20 cellular contexts compared by ENCODE assay signal in the genomic region with DNA sequence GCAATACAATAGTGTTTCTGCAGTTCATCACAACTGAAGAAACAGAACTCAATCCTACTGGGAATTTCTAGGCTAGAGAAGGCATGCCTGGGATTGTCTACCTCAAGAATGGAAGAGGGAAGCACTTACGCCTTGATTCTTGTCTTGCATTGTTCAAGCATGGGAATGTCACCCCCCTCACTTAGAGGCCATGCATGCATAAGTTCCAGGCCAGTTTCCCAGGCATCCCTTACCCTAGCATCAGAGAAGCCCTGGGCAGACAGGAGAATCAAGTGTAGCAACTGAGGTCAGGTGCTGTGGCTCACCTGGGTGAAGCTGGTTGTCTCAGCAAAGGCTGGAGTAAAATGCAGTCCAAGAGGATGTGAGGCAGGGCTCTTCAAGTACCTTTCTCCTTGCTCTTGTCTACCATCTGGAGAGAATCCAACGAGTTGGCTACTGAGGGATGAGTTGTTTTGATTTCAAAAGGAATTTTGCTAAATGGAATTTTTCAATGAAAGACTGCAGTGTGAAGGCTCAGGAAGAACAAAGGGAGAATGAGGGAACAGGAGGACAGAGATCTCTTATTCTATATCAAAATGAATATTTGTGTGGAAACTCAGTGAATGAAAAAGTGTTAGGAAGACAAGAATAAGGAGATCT.
DNase-seq lines count a peak whose midpoint lies in the region; TF ChIP-seq lines count a peak whose summit lies in the region.
"Had no signal": no experiment of that assay in that cellular context is flagged by ENCODE, and none has a peak within 500 bp of the region (broad histone marks: within the 10 kb centered on the region; RNA-seq: fewer than 3 reads in every experiment).

No MANE protein-coding gene starts in this region.

- in situ Hi-C loops in mammary epithelial cell (cut with MboI; ENCODE audit: low sequenced_read_pairs in 2 of 2), result no loop called here

- CTCF ChIA-PET in mammary epithelial cell (lab: Charles Lee; ENCODE audit: low non-redundant PET) (no interaction called here), MCF 10A (lab: Yijun Ruan, JAX) (no interaction called here), SK-N-SH (lab: Yijun Ruan, JAX) (interaction anchor here (1.7 kb wide), 1 partner anchor 355 kb away, joined by 3 read pairs; no protein-coding TSS in a partner anchor)
- CTCF ChIA-PET in activated naive CD4-positive, alpha-beta T cell treated with anti-CD3 and anti-CD28 coated beads for 36 hours (lab: Charles Lee), result no interaction called here

- peaks cover 17% of the 10 kb centered on the region for H3K4me1 Mint-ChIP-seq in MCF 10A (ENCODE audit: insufficient read depth, unreplicated experiment)
- H3K4me1 Mint-ChIP-seq in activated naive CD4-positive, alpha-beta T cell treated with anti-CD3 and anti-CD28 coated beads for 36 hours (ENCODE audit: low read depth), result no peaks in the 10 kb centered on the region
- H3K4me1 Mint-ChIP-seq: CD4-positive, alpha-beta memory T cell; IgD-negative memory B cell had no signal

- peak; percentile 5 for DNase-seq in mammary epithelial cell
- DNase-seq in MCF 10A (ENCODE audit: unreplicated experiment), result no peak
- no peak for DNase-seq in SK-N-SH
- DNase-seq in foreskin melanocyte, result peak; percentile 38
- DNase-seq in SKM-1 (lab: John Stamatoyannopoulos, UW; ENCODE audit: unreplicated experiment), result no peak
- DNase-seq in activated naive CD4-positive, alpha-beta T cell treated with anti-CD3 and anti-CD28 coated beads for 36 hours, result no peak
- no peak for DNase-seq in NCI-H146 treated with DMSO at 0.1 percent for 48 hours (lab: John Stamatoyannopoulos, UW; ENCODE audit: unreplicated experiment)
- DNase-seq in esophagus muscularis mucosa (ENCODE audit: extremely low spot score), result no peak
- DNase-seq: Calu3; CD4-positive, alpha-beta memory T cell; H7; Karpas-422; NCI-H1092 treated with DMSO at 0.1 percent for 48 hours; NCI-H146; NCI-H2081; OCI-M1; SHP77 had no signal

- H3K4me3 ChIP-seq in mammary epithelial cell (replicated peaks in 1 of 3; ENCODE audit: insufficient read depth in 1 of 3, low read depth in 2 of 3, low read length in 3 of 3) (no peak overlapping the region), SK-N-SH (ENCODE audit: low read depth in 2 of 2, low read length in 1 of 2) (no peak overlapping the region), esophagus muscularis mucosa (no peak overlapping the region)
- H3K4me3 ChIP-seq: BLaER1 had no signal

- H4K20me1 ChIP-seq in mammary epithelial cell (ENCODE audit: insufficient read depth, low read length) (no peaks in the 10 kb centered on the region), SK-N-SH (ENCODE audit: insufficient read depth) (no peaks in the 10 kb centered on the region)
- H4K20me1 ChIP-seq: BLaER1 had no signal

- H3K27me3 Mint-ChIP-seq in MCF 10A (ENCODE audit: insufficient read depth, unreplicated experiment), result no peaks in the 10 kb centered on the region
- peaks cover 3% of the 10 kb centered on the region for H3K27me3 Mint-ChIP-seq in activated naive CD4-positive, alpha-beta T cell treated with anti-CD3 and anti-CD28 coated beads for 36 hours (ENCODE audit: low read depth)

- H3K4me3 Mint-ChIP-seq in MCF 10A (ENCODE audit: unreplicated experiment), result no peak overlapping the region
- no peak overlapping the region for H3K4me3 Mint-ChIP-seq in activated naive CD4-positive, alpha-beta T cell treated with anti-CD3 and anti-CD28 coated beads for 36 hours
- H3K4me3 Mint-ChIP-seq: CD4-positive, alpha-beta memory T cell; IgD-negative memory B cell had no signal

- POLR2A ChIA-PET in MCF 10A (lab: Yijun Ruan, JAX), result interaction anchor here (0.7 to 1.5 kb wide), 3 partner anchors 9 to 428 kb away, joined by 3 read pairs; no protein-coding TSS in a partner anchor
- POLR2A ChIA-PET in SK-N-SH (lab: Yijun Ruan, JAX), result no interaction called here

- 50% methylated on average over 2 of the region's 2 CpGs for WGBS in mammary epithelial cell (ENCODE audit: low coverage, missing lambda C conversion rate)
- WGBS in SK-N-SH (ENCODE audit: low lambda C conversion rate), result 62% methylated on average over 2 of the region's 2 CpGs
- WGBS in esophagus muscularis mucosa, result 76% methylated on average over 2 of the region's 2 CpGs

- intact Hi-C loops in mammary epithelial cell (cut with micrococcal nuclease) (no loop called here), MCF 10A (cut with micrococcal nuclease) (no loop called here), esophagus muscularis mucosa (cut with DNase I) (no loop called here)
- intact Hi-C loops in activated naive CD4-positive, alpha-beta T cell treated with anti-CD3 and anti-CD28 coated beads for 36 hours (cut with micrococcal nuclease), result no loop called here

- H3K4me1 ChIP-seq in mammary epithelial cell (ENCODE audit: insufficient read depth, low read length), result peaks cover 5% of the 10 kb centered on the region
- H3K4me1 ChIP-seq in SK-N-SH (ENCODE audit: control insufficient read depth in 1 of 2, insufficient read depth in 2 of 2, low read depth in 1 of 2, low read length in 1 of 2), result peaks cover 4 to 8% of the 10 kb centered on the region in 2 experiments; a peak in 3 of 4 replicates
- H3K4me1 ChIP-seq in esophagus muscularis mucosa, result no peaks in the 10 kb centered on the region
- H3K4me1 ChIP-seq: BLaER1 had no signal

- H3K27me3 ChIP-seq in mammary epithelial cell (ENCODE audit: insufficient read depth, low read length) (no peaks in the 10 kb centered on the region), SK-N-SH (ENCODE audit: insufficient read depth) (no peaks in the 10 kb centered on the region), esophagus muscularis mucosa (no peaks in the 10 kb centered on the region)
- H3K27me3 ChIP-seq: BLaER1 had no signal

- peaks cover 16% of the 10 kb centered on the region for H3F3A ChIP-seq in SK-N-SH (replicated peaks; ENCODE audit: insufficient read depth)

- dilution Hi-C loops in mammary epithelial cell (cut with HindIII; ENCODE audit: low sequenced_read_pairs), result no loop called here

- H3K27ac ChIP-seq in mammary epithelial cell (ENCODE audit: insufficient read depth, low read depth, low read length) (no peak overlapping the region), SK-N-SH (ENCODE audit: low read depth in 2 of 2, low read length in 1 of 2) (no peak overlapping the region), esophagus muscularis mucosa (replicated peaks in 1 of 4) (no peak overlapping the region)
- H3K27ac ChIP-seq: BLaER1, HL-60 had no signal

- H3K36me3 Mint-ChIP-seq in MCF 10A (ENCODE audit: insufficient read depth, unreplicated experiment), result no peaks in the 10 kb centered on the region
- H3K36me3 Mint-ChIP-seq in activated naive CD4-positive, alpha-beta T cell treated with anti-CD3 and anti-CD28 coated beads for 36 hours (ENCODE audit: low read depth), result no peaks in the 10 kb centered on the region
- H3K36me3 Mint-ChIP-seq: CD4-positive, alpha-beta memory T cell; IgD-negative memory B cell had no signal

- H2AFZ ChIP-seq in mammary epithelial cell (ENCODE audit: low read depth, low read length) (no peak overlapping the region), SK-N-SH (ENCODE audit: low read depth) (0 out of 2 replicates have a peak overlapping the region, but pooled peaks have one; percentile 4)

- BruUV-seq in mammary epithelial cell (replicated peaks; lab: Mats Ljungman, UMichigan), result no TSS peak
- BruUV-seq in MCF 10A (replicated peaks; lab: Mats Ljungman, UMichigan), result no TSS peak

- H3K79me2 ChIP-seq in mammary epithelial cell (ENCODE audit: insufficient read depth, low read length) (no peaks in the 10 kb centered on the region), SK-N-SH (ENCODE audit: insufficient read depth) (no peaks in the 10 kb centered on the region)

- H3K27ac Mint-ChIP-seq in MCF 10A (ENCODE audit: low read depth, unreplicated experiment), result no peak overlapping the region
- H3K27ac Mint-ChIP-seq in activated naive CD4-positive, alpha-beta T cell treated with anti-CD3 and anti-CD28 coated beads for 36 hours, result no peak overlapping the region
- H3K27ac Mint-ChIP-seq: IgD-negative memory B cell had no signal

- TF ChIP-seq POLR2A in esophagus muscularis mucosa (IDR thresholded peaks at IDR 0.05; ENCODE audit: low read depth), result no peak

- H3K36me3 ChIP-seq in mammary epithelial cell (ENCODE audit: insufficient read depth, low read length), result no peaks in the 10 kb centered on the region
- H3K36me3 ChIP-seq in SK-N-SH (replicated peaks in 1 of 2; ENCODE audit: control insufficient read depth in 1 of 2, insufficient read depth in 2 of 2, low read length in 1 of 2), result no peaks in the 10 kb centered on the region
- no peaks in the 10 kb centered on the region for H3K36me3 ChIP-seq in esophagus muscularis mucosa
- H3K36me3 ChIP-seq: BLaER1 had no signal

- no peaks in the 10 kb centered on the region for H3K9me3 Mint-ChIP-seq in MCF 10A (ENCODE audit: unreplicated experiment)
- H3K9me3 Mint-ChIP-seq in activated naive CD4-positive, alpha-beta T cell treated with anti-CD3 and anti-CD28 coated beads for 36 hours, result peaks cover 4% of the 10 kb centered on the region

- H3K9me3 ChIP-seq in mammary epithelial cell (replicated peaks; ENCODE audit: insufficient read depth, low read length) (no peaks in the 10 kb centered on the region), SK-N-SH (no peaks in the 10 kb centered on the region), esophagus muscularis mucosa (no peaks in the 10 kb centered on the region)
- H3K9me3 ChIP-seq: BLaER1 had no signal

- TF ChIP-seq CTCF in mammary epithelial cell (conservative IDR thresholded peaks at IDR 0.05 in 1 of 2, IDR thresholded peaks at IDR 0.05 in 1 of 2; ENCODE audit: extremely low read depth in 1 of 2, insufficient read depth in 1 of 2, low read depth in 1 of 2, low read length in 2 of 2) (no peak), MCF 10A (IDR thresholded peaks at IDR 0.05; ENCODE audit: unreplicated experiment) (no peak), SK-N-SH (IDR thresholded peaks at IDR 0.05) (no peak), esophagus muscularis mucosa (IDR thresholded peaks at IDR 0.05) (no peak)

- H3K4me2 ChIP-seq in mammary epithelial cell (ENCODE audit: insufficient read depth, low read depth, low read length) (no peak overlapping the region), SK-N-SH (no peak overlapping the region)
- H3K4me2 ChIP-seq: BLaER1 had no signal

- H3K9ac ChIP-seq in mammary epithelial cell (ENCODE audit: insufficient read depth, low read length) (no peak overlapping the region), SK-N-SH (no peak overlapping the region)
- H3K9ac ChIP-seq: BLaER1 had no signal

- no peak for TF ChIP-seq RAD21 in SK-N-SH (IDR thresholded peaks at IDR 0.05; ENCODE audit: low read length)

- TF ChIP-seq EP300 in SK-N-SH (IDR thresholded peaks at IDR 0.05; ENCODE audit: borderline replicate concordance in 1 of 2, low read depth in 1 of 2, low read length in 1 of 2), result no peak
- TF ChIP-seq EP300 in esophagus muscularis mucosa (IDR thresholded peaks at IDR 0.05), result no peak

- H3K9me2 ChIP-seq in SK-N-SH, result no peaks in the 10 kb centered on the region

TF ChIP-seq in SK-N-SH, 30 proteins besides CTCF, POLR2A, EP300 and RAD21:
- TF ChIP-seq RXRA (IDR thresholded peaks at IDR 0.05; ENCODE audit: borderline replicate concordance, low read depth) (no peak), POLR2AphosphoS5 (IDR thresholded peaks at IDR 0.05; ENCODE audit: low read depth, low read length) (peak; percentile 2; the same call in 1 of the 2 replicates)
TF ChIP-seq in SK-N-SH: peak in this region for 1.

Comparison
In these comparisons a context has a peak if more than half of its experiments do, and no peak if none do; other contexts are left out.
1. DNase-seq: peak in mammary epithelial cell (single experiment) and foreskin melanocyte (single experiment); none in MCF 10A (single experiment), SK-N-SH (single experiment), SKM-1 (single experiment), activated naive CD4-positive, alpha-beta T cell treated with anti-CD3 and anti-CD28 coated beads for 36 hours (single experiment), NCI-H146 treated with DMSO at 0.1 percent for 48 hours (single experiment) and esophagus muscularis mucosa (single experiment).